ENCODE assay signal across 8 cellular contexts in the genomic region with DNA sequence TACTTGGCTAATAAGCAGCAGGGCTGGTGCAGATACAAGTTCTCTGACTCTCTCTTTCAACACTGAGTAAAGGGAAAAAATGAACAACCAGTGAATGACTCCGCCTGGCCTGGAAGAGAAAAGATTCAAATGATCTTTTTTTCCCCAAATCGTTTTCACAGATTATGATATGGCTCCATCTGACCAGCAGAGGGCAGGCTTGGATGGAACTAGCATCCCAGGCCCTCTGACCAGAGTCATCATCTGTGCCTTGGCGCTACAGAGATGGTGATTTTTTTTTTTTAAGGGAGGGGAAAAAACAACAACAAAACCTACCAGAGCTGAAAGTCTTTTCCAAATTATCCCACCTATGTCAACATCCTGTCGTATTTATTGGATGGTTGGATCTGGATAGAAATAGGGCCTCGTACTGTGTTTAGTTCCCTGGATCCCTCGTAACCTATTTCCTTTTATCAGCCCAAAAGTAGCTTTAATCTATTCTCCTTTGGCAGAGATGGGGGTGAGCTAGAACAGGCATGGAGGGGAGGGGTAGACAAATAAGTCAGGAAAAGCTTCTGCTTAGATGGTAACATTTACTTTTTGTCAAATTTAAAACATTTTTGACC.
A peak's percentile ranks its signal among the peaks of the same experiment; 100 is the strongest.
DNase-seq lines count a peak whose midpoint lies in the region; ATAC-seq, FAIRE-seq and TF ChIP-seq lines count a peak whose summit lies in the region.

No MANE protein-coding gene starts in this region.

- H3K27ac Mint-ChIP-seq in GM23338: no peak overlapping the region

- H3K27me3 ChIP-seq in GM23338 (ENCODE audit: insufficient read depth): no peaks in the 10 kb centered on the region
- no peaks in the 10 kb centered on the region for H3K27me3 ChIP-seq in bronchial epithelial cell (ENCODE audit: control insufficient read depth, insufficient read depth, low read length)
- H3K27me3 ChIP-seq in kidney epithelial cell (ENCODE audit: control insufficient read depth, insufficient read depth, low read length): no peaks in the 10 kb centered on the region

- H3K4me1 Mint-ChIP-seq in GM23338: peaks cover 3% of the 10 kb centered on the region; the same call in 2 of the 3 replicates

- H4K20me1 ChIP-seq in GM23338 (replicated peaks; ENCODE audit: insufficient read depth): no peaks in the 10 kb centered on the region

- H3K4me1 ChIP-seq in GM23338 (ENCODE audit: insufficient read depth): no peaks in the 10 kb centered on the region

- POLR2A ChIA-PET in GM10248 (lab: Yijun Ruan, JAX): no interaction called here

- H3K9me3 Mint-ChIP-seq in GM23338: no peaks in the 10 kb centered on the region

- H3F3A ChIP-seq in GM23338 (replicated peaks; ENCODE audit: low read depth): no peaks in the 10 kb centered on the region

- H3K4me3 Mint-ChIP-seq in GM23338: no peak overlapping the region

- CTCF ChIA-PET in GM10248 (lab: Yijun Ruan, JAX): interaction anchor here (0.6 to 3.6 kb wide), 15 partner anchors 15 to 551 kb away, joined by 3 to 13 read pairs (median 4); no protein-coding TSS in a partner anchor

- H3K36me3 ChIP-seq in GM23338 (ENCODE audit: insufficient read depth) (no peaks in the 10 kb centered on the region), bronchial epithelial cell (ENCODE audit: control insufficient read depth, insufficient read depth, low read length) (no peaks in the 10 kb centered on the region), kidney epithelial cell (ENCODE audit: control insufficient read depth, insufficient read depth, low read length) (no peaks in the 10 kb centered on the region)

- TF ChIP-seq CTCF in GM10248 (IDR thresholded peaks at IDR 0.05; ENCODE audit: control extremely low read depth, extremely low read depth, low read depth, missing control alignments) (peak; percentile 62), GM23338 (conservative IDR thresholded peaks at IDR 0.05; ENCODE audit: low read depth in 2 of 2) (peak; percentile 91 to 94), bronchial epithelial cell (IDR thresholded peaks at IDR 0.05; ENCODE audit: insufficient read depth, low read length, severe bottlenecking) (peak; percentile 77), kidney epithelial cell (IDR thresholded peaks at IDR 0.05; ENCODE audit: insufficient read depth, low read length, poor library complexity, severe bottlenecking) (peak; percentile 80)

- H2AFZ ChIP-seq in GM23338: 0 out of 2 replicates have a peak overlapping the region, but pooled peaks have one; percentile 39

- H3K79me2 ChIP-seq in GM23338 (replicated peaks; ENCODE audit: insufficient read depth): no peaks in the 10 kb centered on the region

- H3K4me3 ChIP-seq in GM23338 (no peak overlapping the region), bronchial epithelial cell (ENCODE audit: low read depth, low read length) (no peak overlapping the region), kidney epithelial cell (ENCODE audit: low read depth, low read length) (no peak overlapping the region)

- H3K27me3 Mint-ChIP-seq in GM23338 (ENCODE audit: insufficient read depth, low read depth, poor library complexity): peaks cover 3% of the 10 kb centered on the region

- H3K4me2 ChIP-seq in GM23338: no peak overlapping the region

- no peaks in the 10 kb centered on the region for H3K9me2 ChIP-seq in GM23338 (ENCODE audit: insufficient read depth)

- DNase-seq in GM10248 (ENCODE audit: extremely low spot score): peak; percentile 48
- peak; percentile 86 for DNase-seq in GM23338 (ENCODE audit: low spot score)
- peak; percentile 43 for DNase-seq in LoVo (ENCODE audit: low spot score)
- DNase-seq in T-helper 9 cell: peak; percentile 15
- DNase-seq in bronchial epithelial cell (ENCODE audit: low read depth): peak; percentile 37
- peak; percentile 7 for DNase-seq in kidney epithelial cell (ENCODE audit: low read depth)
- peak; percentile 51 to 52 for DNase-seq in stimulated activated CD4-positive, alpha-beta T cell treated with anti-CD3 and anti-CD28 coated beads, Interleukin-2, amount 100 ng/mL, for 48 hours
- no peak for DNase-seq in NCI-H524 treated with DMSO at 0.1 percent for 48 hours (lab: John Stamatoyannopoulos, UW)

- no peak for FAIRE-seq in bronchial epithelial cell (lab: Jason Lieb, UNC)

- ATAC-seq in GM23338: peak; percentile 96

- no peak overlapping the region for H3K27ac ChIP-seq in GM23338 (ENCODE audit: low read depth)

- no peaks in the 10 kb centered on the region for H3K36me3 Mint-ChIP-seq in GM23338 (ENCODE audit: low read depth)

TF ChIP-seq in GM23338, 12 proteins besides CTCF, POLR2A, EP300 and RAD21 (continues in another document):
- TF ChIP-seq EZH2phosphoT487 (IDR thresholded peaks at IDR 0.05; ENCODE audit: unreplicated experiment) (no peak), JUNB (IDR thresholded peaks at IDR 0.05; ENCODE audit: unreplicated experiment) (no peak), ZNF114 (CRISPR knock-in tag; IDR thresholded peaks at IDR 0.05) (no peak), STAT1 (IDR thresholded peaks at IDR 0.05; ENCODE audit: unreplicated experiment) (no peak), ZNF331 (CRISPR knock-in tag; IDR thresholded peaks at IDR 0.05; ENCODE audit: low read depth) (no peak), POLR2AphosphoS5 (IDR thresholded peaks at IDR 0.05; ENCODE audit: low read depth) (no peak), NANOG (IDR thresholded peaks at IDR 0.05; ENCODE audit: borderline replicate concordance) (no peak)
- TF ChIP-seq, protein P1, sequence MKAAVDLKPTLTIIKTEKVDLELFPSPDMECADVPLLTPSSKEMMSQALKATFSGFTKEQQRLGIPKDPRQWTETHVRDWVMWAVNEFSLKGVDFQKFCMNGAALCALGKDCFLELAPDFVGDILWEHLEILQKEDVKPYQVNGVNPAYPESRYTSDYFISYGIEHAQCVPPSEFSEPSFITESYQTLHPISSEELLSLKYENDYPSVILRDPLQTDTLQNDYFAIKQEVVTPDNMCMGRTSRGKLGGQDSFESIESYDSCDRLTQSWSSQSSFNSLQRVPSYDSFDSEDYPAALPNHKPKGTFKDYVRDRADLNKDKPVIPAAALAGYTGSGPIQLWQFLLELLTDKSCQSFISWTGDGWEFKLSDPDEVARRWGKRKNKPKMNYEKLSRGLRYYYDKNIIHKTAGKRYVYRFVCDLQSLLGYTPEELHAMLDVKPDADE (IDR thresholded peaks at IDR 0.05): no peak
- TF ChIP-seq, protein P2, sequence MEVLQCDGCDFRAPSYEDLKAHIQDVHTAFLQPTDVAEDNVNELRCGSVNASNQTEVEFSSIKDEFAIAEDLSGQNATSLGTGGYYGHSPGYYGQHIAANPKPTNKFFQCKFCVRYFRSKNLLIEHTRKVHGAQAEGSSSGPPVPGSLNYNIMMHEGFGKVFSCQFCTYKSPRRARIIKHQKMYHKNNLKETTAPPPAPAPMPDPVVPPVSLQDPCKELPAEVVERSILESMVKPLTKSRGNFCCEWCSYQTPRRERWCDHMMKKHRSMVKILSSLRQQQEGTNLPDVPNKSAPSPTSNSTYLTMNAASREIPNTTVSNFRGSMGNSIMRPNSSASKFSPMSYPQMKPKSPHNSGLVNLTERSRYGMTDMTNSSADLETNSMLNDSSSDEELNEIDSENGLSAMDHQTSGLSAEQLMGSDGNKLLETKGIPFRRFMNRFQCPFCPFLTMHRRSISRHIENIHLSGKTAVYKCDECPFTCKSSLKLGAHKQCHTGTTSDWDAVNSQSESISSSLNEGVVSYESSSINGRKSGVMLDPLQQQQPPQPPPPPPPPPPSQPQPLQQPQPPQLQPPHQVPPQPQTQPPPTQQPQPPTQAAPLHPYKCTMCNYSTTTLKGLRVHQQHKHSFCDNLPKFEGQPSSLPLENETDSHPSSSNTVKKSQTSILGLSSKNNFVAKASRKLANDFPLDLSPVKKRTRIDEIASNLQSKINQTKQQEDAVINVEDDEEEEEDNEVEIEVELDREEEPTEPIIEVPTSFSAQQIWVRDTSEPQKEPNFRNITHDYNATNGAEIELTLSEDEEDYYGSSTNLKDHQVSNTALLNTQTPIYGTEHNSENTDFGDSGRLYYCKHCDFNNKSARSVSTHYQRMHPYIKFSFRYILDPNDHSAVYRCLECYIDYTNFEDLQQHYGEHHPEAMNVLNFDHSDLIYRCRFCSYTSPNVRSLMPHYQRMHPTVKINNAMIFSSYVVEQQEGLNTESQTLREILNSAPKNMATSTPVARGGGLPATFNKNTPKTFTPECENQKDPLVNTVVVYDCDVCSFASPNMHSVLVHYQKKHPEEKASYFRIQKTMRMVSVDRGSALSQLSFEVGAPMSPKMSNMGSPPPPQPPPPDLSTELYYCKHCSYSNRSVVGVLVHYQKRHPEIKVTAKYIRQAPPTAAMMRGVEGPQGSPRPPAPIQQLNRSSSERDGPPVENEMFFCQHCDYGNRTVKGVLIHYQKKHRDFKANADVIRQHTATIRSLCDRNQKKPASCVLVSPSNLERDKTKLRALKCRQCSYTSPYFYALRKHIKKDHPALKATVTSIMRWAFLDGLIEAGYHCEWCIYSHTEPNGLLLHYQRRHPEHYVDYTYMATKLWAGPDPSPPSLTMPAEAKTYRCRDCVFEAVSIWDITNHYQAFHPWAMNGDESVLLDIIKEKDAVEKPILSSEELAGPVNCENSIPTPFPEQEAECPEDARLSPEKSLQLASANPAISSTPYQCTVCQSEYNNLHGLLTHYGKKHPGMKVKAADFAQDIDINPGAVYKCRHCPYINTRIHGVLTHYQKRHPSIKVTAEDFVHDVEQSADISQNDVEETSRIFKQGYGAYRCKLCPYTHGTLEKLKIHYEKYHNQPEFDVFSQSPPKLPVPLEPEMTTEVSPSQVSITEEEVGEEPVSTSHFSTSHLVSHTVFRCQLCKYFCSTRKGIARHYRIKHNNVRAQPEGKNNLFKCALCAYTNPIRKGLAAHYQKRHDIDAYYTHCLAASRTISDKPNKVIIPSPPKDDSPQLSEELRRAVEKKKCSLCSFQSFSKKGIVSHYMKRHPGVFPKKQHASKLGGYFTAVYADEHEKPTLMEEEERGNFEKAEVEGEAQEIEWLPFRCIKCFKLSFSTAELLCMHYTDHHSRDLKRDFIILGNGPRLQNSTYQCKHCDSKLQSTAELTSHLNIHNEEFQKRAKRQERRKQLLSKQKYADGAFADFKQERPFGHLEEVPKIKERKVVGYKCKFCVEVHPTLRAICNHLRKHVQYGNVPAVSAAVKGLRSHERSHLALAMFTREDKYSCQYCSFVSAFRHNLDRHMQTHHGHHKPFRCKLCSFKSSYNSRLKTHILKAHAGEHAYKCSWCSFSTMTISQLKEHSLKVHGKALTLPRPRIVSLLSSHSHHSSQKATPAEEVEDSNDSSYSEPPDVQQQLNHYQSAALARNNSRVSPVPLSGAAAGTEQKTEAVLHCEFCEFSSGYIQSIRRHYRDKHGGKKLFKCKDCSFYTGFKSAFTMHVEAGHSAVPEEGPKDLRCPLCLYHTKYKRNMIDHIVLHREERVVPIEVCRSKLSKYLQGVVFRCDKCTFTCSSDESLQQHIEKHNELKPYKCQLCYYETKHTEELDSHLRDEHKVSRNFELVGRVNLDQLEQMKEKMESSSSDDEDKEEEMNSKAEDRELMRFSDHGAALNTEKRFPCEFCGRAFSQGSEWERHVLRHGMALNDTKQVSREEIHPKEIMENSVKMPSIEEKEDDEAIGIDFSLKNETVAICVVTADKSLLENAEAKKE (CRISPR knock-in tag; IDR thresholded peaks at IDR 0.05): no peak
